In the genomic region with DNA sequence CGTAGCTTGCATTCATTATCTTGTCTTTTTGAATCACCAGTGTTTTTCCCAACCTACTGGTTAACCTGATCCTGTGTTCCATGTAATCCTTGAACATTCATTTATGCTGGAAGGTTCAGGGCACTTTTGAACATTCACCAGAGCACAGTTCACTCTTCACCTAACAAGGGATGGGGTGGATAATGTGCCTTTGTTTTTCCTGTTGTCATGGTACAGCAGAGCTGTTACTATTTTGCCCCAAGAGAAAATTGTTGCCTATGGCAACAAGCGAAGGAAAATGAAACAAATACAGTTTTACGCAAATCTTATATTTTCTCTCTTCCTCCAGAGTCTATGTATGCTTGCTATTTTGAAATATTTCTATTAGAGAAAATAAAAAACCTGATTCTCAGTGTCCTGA, we compare ENCODE assay signal across 1 cellular context.
TF ChIP-seq lines count a peak whose summit lies in the region.

No MANE protein-coding gene starts in this region.

TF ChIP-seq in K562, 482 proteins besides CTCF, POLR2A, EP300 and RAD21 (continued from another document):
- TF ChIP-seq, protein P1, sequence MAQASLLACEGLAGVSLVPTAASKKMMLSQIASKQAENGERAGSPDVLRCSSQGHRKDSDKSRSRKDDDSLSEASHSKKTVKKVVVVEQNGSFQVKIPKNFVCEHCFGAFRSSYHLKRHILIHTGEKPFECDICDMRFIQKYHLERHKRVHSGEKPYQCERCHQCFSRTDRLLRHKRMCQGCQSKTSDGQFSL (CRISPR knock-in tag; IDR thresholded peaks at IDR 0.05) = no peak
- TF ChIP-seq, protein P1 (tag; IDR thresholded peaks at IDR 0.05) = no peak
